1 cellular context compared by ENCODE assay signal in the genomic region with DNA sequence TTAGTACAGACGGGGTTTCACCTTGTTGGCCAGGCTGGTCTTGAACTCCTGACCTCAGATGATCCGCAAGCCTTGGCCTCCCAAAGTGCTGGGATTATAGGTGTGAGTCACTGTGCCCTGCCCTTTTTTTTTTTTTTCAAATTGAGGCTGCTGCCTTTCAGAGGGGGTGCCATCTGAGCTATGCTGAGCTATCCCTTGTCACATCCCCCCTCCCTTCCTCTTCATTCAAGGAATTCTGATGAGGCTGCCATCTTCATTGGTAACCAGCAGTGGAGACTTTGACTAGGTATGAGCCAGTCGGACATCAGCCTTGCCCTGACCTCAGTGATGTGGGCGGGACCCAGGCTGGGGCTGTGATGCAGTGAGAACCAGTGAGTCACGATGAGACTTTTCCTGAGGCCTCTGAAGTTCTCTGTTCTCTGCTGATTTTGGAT.
TF ChIP-seq lines count a peak whose summit lies in the region.

No MANE protein-coding gene starts in this region.

TF ChIP-seq in K562, 482 proteins besides CTCF, POLR2A, EP300 and RAD21:
- peak; percentile 12; the same call in 1 of the 2 replicates for TF ChIP-seq JUN (IDR thresholded peaks at IDR 0.05; ENCODE audit: borderline replicate concordance, low read depth, low read length)
- TF ChIP-seq JUN (CRISPR knock-in tag; IDR thresholded peaks at IDR 0.05; ENCODE audit: borderline replicate concordance), result no peak
- 0 out of 2 replicates have a peak, but pooled peaks have one; percentile 41 for TF ChIP-seq DPF2 (IDR thresholded peaks at IDR 0.05)
- no peak for TF ChIP-seq FOXK2 (conservative IDR thresholded peaks at IDR 0.05 in 1 of 2, IDR thresholded peaks at IDR 0.05 in 1 of 2; ENCODE audit: low read depth in 2 of 2)
- TF ChIP-seq, protein P1, sequence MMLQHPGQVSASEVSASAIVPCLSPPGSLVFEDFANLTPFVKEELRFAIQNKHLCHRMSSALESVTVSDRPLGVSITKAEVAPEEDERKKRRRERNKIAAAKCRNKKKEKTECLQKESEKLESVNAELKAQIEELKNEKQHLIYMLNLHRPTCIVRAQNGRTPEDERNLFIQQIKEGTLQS (IDR thresholded peaks at IDR 0.05), result peak; percentile 57
- TF ChIP-seq, protein P1 (CRISPR knock-in tag; conservative IDR thresholded peaks at IDR 0.05), result no peak
- no peak for TF ChIP-seq PRPF4 (IDR thresholded peaks at IDR 0.05; ENCODE audit: insufficient read depth, low read depth, low read length, poor library complexity, severe bottlenecking)
- no peak for TF ChIP-seq ZNF695 (CRISPR knock-in tag; IDR thresholded peaks at IDR 0.05)
- TF ChIP-seq RBM14 (IDR thresholded peaks at IDR 0.05; ENCODE audit: borderline replicate concordance, insufficient read depth, low read depth, low read length), result no peak
- TF ChIP-seq FOSL1 (tag; conservative IDR thresholded peaks at IDR 0.05), result peak; percentile 79
- TF ChIP-seq FOXM1 (IDR thresholded peaks at IDR 0.05; ENCODE audit: low read depth), result no peak
- TF ChIP-seq FOXM1 (CRISPR knock-in tag; IDR thresholded peaks at IDR 0.05; ENCODE audit: low read depth), result no peak
- TF ChIP-seq, protein P2, sequence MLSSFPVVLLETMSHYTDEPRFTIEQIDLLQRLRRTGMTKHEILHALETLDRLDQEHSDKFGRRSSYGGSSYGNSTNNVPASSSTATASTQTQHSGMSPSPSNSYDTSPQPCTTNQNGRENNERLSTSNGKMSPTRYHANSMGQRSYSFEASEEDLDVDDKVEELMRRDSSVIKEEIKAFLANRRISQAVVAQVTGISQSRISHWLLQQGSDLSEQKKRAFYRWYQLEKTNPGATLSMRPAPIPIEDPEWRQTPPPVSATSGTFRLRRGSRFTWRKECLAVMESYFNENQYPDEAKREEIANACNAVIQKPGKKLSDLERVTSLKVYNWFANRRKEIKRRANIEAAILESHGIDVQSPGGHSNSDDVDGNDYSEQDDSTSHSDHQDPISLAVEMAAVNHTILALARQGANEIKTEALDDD (IDR thresholded peaks at IDR 0.05), result peak; percentile 70; the same call in 1 of the 2 replicates
